Comparison of ENCODE assay signal across 9 cellular contexts in genomic region chr11:133821776-133822175, GRCh38. TPM values are rescaled to one million over a fixed set of nuclear protein-coding genes. Genes with fewer than 3 reads are reported as not detected.
DNase-seq lines count a peak whose midpoint lies in the region; ATAC-seq and TF ChIP-seq lines count a peak whose summit lies in the region.
"Had no signal": no experiment of that assay in that cellular context is flagged by ENCODE, and none has a peak within 500 bp of the region (broad histone marks: within the 10 kb centered on the region; RNA-seq: fewer than 3 reads in every experiment).

No MANE protein-coding gene starts in this region.

- H3K36me3 ChIP-seq in PC-9 (ENCODE audit: low read depth), result no peaks in the 10 kb centered on the region

- peaks cover 0 to 3% of the 10 kb centered on the region in 2 donors for H3K27me3 Mint-ChIP-seq in natural killer cell treated with Interleukin-12 subunit alpha and Interleukin-12 subunit beta and Interleukin-15 and Interleukin-18, amount 100 ng/mL, for 72 hours
- peaks cover 51% of the 10 kb centered on the region for H3K27me3 Mint-ChIP-seq in T-helper 17 cell

- no peak overlapping the region for H3K4me3 ChIP-seq in PC-9
- H3K4me3 ChIP-seq in epithelial cell of proximal tubule (ENCODE audit: low read depth, low read length), result no peak overlapping the region

- CTCF ChIA-PET in PC-9 (lab: Charles Lee), result no interaction called here

- no peaks in the 10 kb centered on the region for H3F3A ChIP-seq in PC-9 (ENCODE audit: insufficient read depth, low read depth)

- POLR2A ChIA-PET in PC-9 (lab: Charles Lee; ENCODE audit: unreplicated experiment), result no interaction called here

- H3K9me2 ChIP-seq in PC-9 (ENCODE audit: insufficient read depth), result no peaks in the 10 kb centered on the region

- no peaks in the 10 kb centered on the region for H3K79me2 ChIP-seq in PC-9 (ENCODE audit: low read depth)

- H3K27ac ChIP-seq in PC-9, result no peak overlapping the region

- H2AFZ ChIP-seq in PC-9, result no peak overlapping the region

- H3K4me1 Mint-ChIP-seq in natural killer cell treated with Interleukin-12 subunit alpha and Interleukin-12 subunit beta and Interleukin-15 and Interleukin-18, amount 100 ng/mL, for 72 hours (ENCODE audit: low read depth in 2 of 2), result no peaks in the 10 kb centered on the region
- H3K4me1 Mint-ChIP-seq in T-helper 17 cell, result no peaks in the 10 kb centered on the region

- H3K27me3 ChIP-seq in PC-9 (ENCODE audit: insufficient read depth, low read depth), result peaks cover 28% of the 10 kb centered on the region; the same call in 1 of the 2 replicates

- no peak overlapping the region for H3K4me3 Mint-ChIP-seq in natural killer cell treated with Interleukin-12 subunit alpha and Interleukin-12 subunit beta and Interleukin-15 and Interleukin-18, amount 100 ng/mL, for 72 hours
- no peak overlapping the region for H3K4me3 Mint-ChIP-seq in T-helper 17 cell

- H3K9me3 ChIP-seq in PC-9 (ENCODE audit: insufficient read depth, low read depth) (no peaks in the 10 kb centered on the region), T-helper 17 cell (ENCODE audit: control insufficient read depth, low read length, poor library complexity, severe bottlenecking) (no peaks in the 10 kb centered on the region)

- no TSS peak for BruUV-seq in PC-9 (replicated peaks; lab: Mats Ljungman, UMichigan)

- H4K20me1 ChIP-seq in PC-9 (ENCODE audit: insufficient read depth), result no peaks in the 10 kb centered on the region

- H3K4me2 ChIP-seq in PC-9, result no peak overlapping the region

- no peaks in the 10 kb centered on the region for H3K36me3 Mint-ChIP-seq in natural killer cell treated with Interleukin-12 subunit alpha and Interleukin-12 subunit beta and Interleukin-15 and Interleukin-18, amount 100 ng/mL, for 72 hours
- H3K36me3 Mint-ChIP-seq in T-helper 17 cell (ENCODE audit: low read depth), result no peaks in the 10 kb centered on the region

- DNase-seq in CMK (ENCODE audit: low read depth) (peak; percentile 29), PC-9 (peak in 1 of 2 experiments; percentile 16), epithelial cell of proximal tubule (ENCODE audit: low read depth) (no peak), nucleus accumbens (lab: John Stamatoyannopoulos, UW) (peak in 32 of 56 donors; percentile 5 to 73 (median 24)), T-helper 17 cell (no peak)
- DNase-seq in natural killer cell treated with Interleukin-12 subunit alpha and Interleukin-12 subunit beta and Interleukin-15 and Interleukin-18, amount 100 ng/mL, for 72 hours (ENCODE audit: low spot score), result no peak

- peak; percentile 66 for TF ChIP-seq CTCF in PC-9 (conservative IDR thresholded peaks at IDR 0.05)
- peak; percentile 33 for TF ChIP-seq CTCF in epithelial cell of proximal tubule (conservative IDR thresholded peaks at IDR 0.05; ENCODE audit: low read depth, low read length)

- H3K9me3 Mint-ChIP-seq in natural killer cell treated with Interleukin-12 subunit alpha and Interleukin-12 subunit beta and Interleukin-15 and Interleukin-18, amount 100 ng/mL, for 72 hours, result no peaks in the 10 kb centered on the region

- H3K4me1 ChIP-seq in PC-9 (replicated peaks; ENCODE audit: insufficient read depth), result no peaks in the 10 kb centered on the region

- H3K27ac Mint-ChIP-seq in natural killer cell treated with Interleukin-12 subunit alpha and Interleukin-12 subunit beta and Interleukin-15 and Interleukin-18, amount 100 ng/mL, for 72 hours, result no peak overlapping the region
- no peak overlapping the region for H3K27ac Mint-ChIP-seq in T-helper 17 cell

- intact Hi-C loops in PC-9 (cut with micrococcal nuclease; ENCODE audit: unreplicated experiment), result no loop called here

- ATAC-seq in GM18520 (IDR thresholded peaks at IDR 0.05; ENCODE audit: unreplicated experiment) (peak; percentile 45), HG03439 (IDR thresholded peaks at IDR 0.05; ENCODE audit: unreplicated experiment) (peak; percentile 59), T-helper 17 cell (no peak)
- ATAC-seq in natural killer cell treated with Interleukin-12 subunit alpha and Interleukin-12 subunit beta and Interleukin-15 and Interleukin-18, amount 100 ng/mL, for 72 hours, result no peak

RNA-seq across cellular contexts. Expression of gene SPATA19, which starts 23.5 kb away (rescaled TPM):
- total RNA-seq in PC-9 (2021) (not detected in 2 replicates), epithelial cell of proximal tubule (not detected in 2 replicates), T-helper 17 cell (not detected)
- not detected for total RNA-seq in natural killer cell treated with Interleukin-12 subunit alpha and Interleukin-12 subunit beta and Interleukin-15 and Interleukin-18, amount 100 ng/mL, for 72 hours
- total RNA-seq: subcutaneous adipose tissue had no signal

Comparison
In these comparisons a context has a peak if more than half of its experiments do, and no peak if none do; other contexts are left out.
1. DNase-seq: peak in CMK (single experiment) and nucleus accumbens (32 of 56); none in epithelial cell of proximal tubule (single experiment), natural killer cell treated with Interleukin-12 subunit alpha and Interleukin-12 subunit beta and Interleukin-15 and Interleukin-18, amount 100 ng/mL, for 72 hours (single experiment) and T-helper 17 cell (0 of 3).
2. ATAC-seq: peak in GM18520 (single experiment) and HG03439 (single experiment); none in natural killer cell treated with Interleukin-12 subunit alpha and Interleukin-12 subunit beta and Interleukin-15 and Interleukin-18, amount 100 ng/mL, for 72 hours (0 of 2) and T-helper 17 cell (single experiment).